8 cellular contexts compared by ENCODE assay signal in genomic region chr14:69712637-69713088, GRCh38. TPM values are rescaled to one million over a fixed set of nuclear protein-coding genes. Genes with fewer than 3 reads are reported as not detected.
DNase-seq lines count a peak whose midpoint lies in the region; ATAC-seq and TF ChIP-seq lines count a peak whose summit lies in the region.

No MANE protein-coding gene starts in this region.

- no peak overlapping the region for H3K4me3 ChIP-seq in adrenal gland
- no peak overlapping the region for H3K4me3 ChIP-seq in left lung
- peak overlapping the region in 1 of 2 donors; percentile 3 for H3K4me3 ChIP-seq in tibial artery

- 41 to 47% (median 43%) methylated on average over 5 of the region's 5 CpGs for WGBS in adrenal gland, 4 donors

- ATAC-seq in left lung (peak; percentile 84), HG03280 (IDR thresholded peaks at IDR 0.05; ENCODE audit: unreplicated experiment) (no peak)

- H3K36me3 Mint-ChIP-seq in CD14-positive monocyte: peaks cover 66 to 79% of the 10 kb centered on the region in 2 donors

- H3K27ac ChIP-seq in adrenal gland (peak overlapping the region in 4 of 5 donors; percentile 49 to 83 (median 60)), left lung (peak overlapping the region; percentile 72 to 86), tibial artery (peak overlapping the region; percentile 52 to 68)

- intact Hi-C loops in CD14-positive monocyte (cut with micrococcal nuclease): loop anchor here in 1 of 2 donors (5.0 kb wide), 1 partner anchor 60 kb away; no protein-coding TSS in a partner anchor
- intact Hi-C loops in adrenal gland (cut with DNase I): no loop called here
- intact Hi-C loops in left lung (cut with DNase I): no loop called here
- intact Hi-C loops in tibial artery (cut with DNase I; ENCODE audit: low total_unique reads): no loop called here

- TF ChIP-seq CTCF in CD14-positive monocyte (IDR thresholded peaks at IDR 0.05) (no peak), adrenal gland (IDR thresholded peaks at IDR 0.05) (no peak), left lung (IDR thresholded peaks at IDR 0.05) (no peak), tibial artery (IDR thresholded peaks at IDR 0.05) (no peak)

- H3K27me3 ChIP-seq in adrenal gland: no peaks in the 10 kb centered on the region
- H3K27me3 ChIP-seq in left lung: no peaks in the 10 kb centered on the region
- no peaks in the 10 kb centered on the region for H3K27me3 ChIP-seq in tibial artery

- H3K27me3 Mint-ChIP-seq in CD14-positive monocyte (ENCODE audit: low read depth in 3 of 3): peaks cover 0 to 5% (median 2%) of the 10 kb centered on the region in 3 donors

- no peaks in the 10 kb centered on the region for H3K9me3 ChIP-seq in adrenal gland (replicated peaks in 1 of 3)
- H3K9me3 ChIP-seq in left lung: no peaks in the 10 kb centered on the region
- no peaks in the 10 kb centered on the region for H3K9me3 ChIP-seq in tibial artery

- H3K36me3 ChIP-seq in adrenal gland (replicated peaks in 1 of 2) (peaks cover 0 to 34% of the 10 kb centered on the region in 2 donors), left lung (peaks cover 0 to 57% of the 10 kb centered on the region in 2 donors), tibial artery (peaks cover 22 to 43% (median 25%) of the 10 kb centered on the region in 3 donors)

- no peak for DNase-seq in CD14-positive monocyte (ENCODE audit: low spot score)
- DNase-seq in NCI-H2029 (lab: John Stamatoyannopoulos, UW): peak; percentile 46
- peak; percentile 44 to 82 (median 68) for DNase-seq in adrenal gland
- DNase-seq in left lung: peak; percentile 89 to 91
- DNase-seq in tibial artery: peak in 1 of 2 donors; percentile 56
- DNase-seq in NOMO-1 (lab: John Stamatoyannopoulos, UW; ENCODE audit: unreplicated experiment in 2 of 2): no peak
- no peak for DNase-seq in midbrain (lab: John Stamatoyannopoulos, UW)

- peak overlapping the region; percentile 50 to 58 for H3K4me3 Mint-ChIP-seq in CD14-positive monocyte

- H3K4me1 Mint-ChIP-seq in CD14-positive monocyte: peaks cover 85% of the 10 kb centered on the region

- peak overlapping the region; percentile 75 to 93 (median 88) for H3K27ac Mint-ChIP-seq in CD14-positive monocyte

- peaks cover 33 to 72% of the 10 kb centered on the region in 2 donors for H3K4me1 ChIP-seq in adrenal gland (replicated peaks in 1 of 2)
- peaks cover 45 to 92% of the 10 kb centered on the region in 2 donors for H3K4me1 ChIP-seq in left lung
- H3K4me1 ChIP-seq in tibial artery: peaks cover 0 to 56% (median 47%) of the 10 kb centered on the region in 4 donors

- no peaks in the 10 kb centered on the region for H3K9me3 Mint-ChIP-seq in CD14-positive monocyte

- TF ChIP-seq POLR2A in adrenal gland (IDR thresholded peaks at IDR 0.05): no peak

RNA-seq across cellular contexts. Expression of gene SRSF5, which starts 54.3 kb away (rescaled TPM):
- polyA plus RNA-seq in CD14-positive monocyte: 100 to 1,000 TPM; 410 to 502 TPM
- 100 to 1,000 TPM; 144 to 387 (median 254) TPM for total RNA-seq in adrenal gland
- 100 to 1,000 TPM; 296 to 912 (median 745) TPM for polyA plus RNA-seq in adrenal gland
- total RNA-seq in left lung: 100 to 1,000 TPM; 188 to 199 TPM

Comparison
In these comparisons a context has a peak if more than half of its experiments do, and no peak if none do; other contexts are left out.
1. DNase-seq: peak in NCI-H2029 (single experiment), adrenal gland (7 of 7) and left lung (2 of 2); none in CD14-positive monocyte (single experiment), NOMO-1 (0 of 2) and midbrain (single experiment).
2. Peak in every context shown above with its lines, with median percentiles within 50 percentile points of each other: H3K27ac ChIP-seq.